ENCODE assay signal across 12 cellular contexts in genomic region chr7:44102846-44103565, GRCh38. TPM values are rescaled to one million over a fixed set of nuclear protein-coding genes. Genes with fewer than 3 reads are reported as not detected.
DNase-seq lines count a peak whose midpoint lies in the region; ATAC-seq and TF ChIP-seq lines count a peak whose summit lies in the region.
"Had no signal": no experiment of that assay in that cellular context is flagged by ENCODE, and none has a peak within 500 bp of the region (broad histone marks: within the 10 kb centered on the region; RNA-seq: fewer than 3 reads in every experiment).

No MANE protein-coding gene starts in this region.

- H3K27ac Mint-ChIP-seq in activated B cell treated with CpG ODN at 0.5 μM for 24 hours (peak overlapping the region; percentile 41), glutamatergic neuron (ENCODE audit: unreplicated experiment) (no peak overlapping the region)
- H3K27ac Mint-ChIP-seq in stimulated activated memory B cell treated with anti-CD40 and anti-IgM and Interleukin-4, amounts not matched to agents 10 μg/mL and 1 μg/mL and 100 μg/mL, for 72 hours = peak overlapping the region; percentile 53

- CTCF ChIA-PET in HEK293T (lab: Yijun Ruan, JAX) (no interaction called here), activated B cell treated with CpG ODN at 0.5 μM for 24 hours (lab: Charles Lee) (no interaction called here)

- H3K36me3 Mint-ChIP-seq in activated B cell treated with CpG ODN at 0.5 μM for 24 hours (ENCODE audit: low read depth) (peaks cover 1% of the 10 kb centered on the region), glutamatergic neuron (ENCODE audit: unreplicated experiment) (no peaks in the 10 kb centered on the region)
- no peaks in the 10 kb centered on the region for H3K36me3 Mint-ChIP-seq in stimulated activated memory B cell treated with anti-CD40 and anti-IgM and Interleukin-4, amounts not matched to agents 10 μg/mL and 1 μg/mL and 100 μg/mL, for 72 hours

- peaks cover 63% of the 10 kb centered on the region for H3K4me1 Mint-ChIP-seq in activated B cell treated with CpG ODN at 0.5 μM for 24 hours
- peaks cover 10% of the 10 kb centered on the region for H3K4me1 Mint-ChIP-seq in glutamatergic neuron (ENCODE audit: low read depth, unreplicated experiment)
- H3K4me1 Mint-ChIP-seq in stimulated activated memory B cell treated with anti-CD40 and anti-IgM and Interleukin-4, amounts not matched to agents 10 μg/mL and 1 μg/mL and 100 μg/mL, for 72 hours = peaks cover 46% of the 10 kb centered on the region

- ATAC-seq in activated B cell treated with CpG ODN at 0.5 μM for 24 hours (ENCODE audit: low read depth) (no peak), HG02884 (IDR thresholded peaks at IDR 0.05; ENCODE audit: unreplicated experiment) (no peak), GM19035 (IDR thresholded peaks at IDR 0.05; ENCODE audit: unreplicated experiment) (no peak)
- no peak for ATAC-seq in stimulated activated memory B cell treated with anti-CD40 and anti-IgM and Interleukin-4, amounts not matched to agents 10 μg/mL and 1 μg/mL and 100 μg/mL, for 72 hours

- H3K9me3 Mint-ChIP-seq in activated B cell treated with CpG ODN at 0.5 μM for 24 hours (no peaks in the 10 kb centered on the region), glutamatergic neuron (ENCODE audit: unreplicated experiment) (no peaks in the 10 kb centered on the region)
- H3K9me3 Mint-ChIP-seq in stimulated activated memory B cell treated with anti-CD40 and anti-IgM and Interleukin-4, amounts not matched to agents 10 μg/mL and 1 μg/mL and 100 μg/mL, for 72 hours = no peaks in the 10 kb centered on the region

- POLR2A ChIA-PET in HEK293T (lab: Yijun Ruan, JAX) (no interaction called here), activated B cell treated with CpG ODN at 0.5 μM for 24 hours (lab: Charles Lee) (interaction anchor here (0.9 kb wide), 1 partner anchor 37 kb away, joined by 3 read pairs; no protein-coding TSS in a partner anchor)

- H3K27me3 Mint-ChIP-seq in activated B cell treated with CpG ODN at 0.5 μM for 24 hours (peaks cover 2% of the 10 kb centered on the region), glutamatergic neuron (ENCODE audit: unreplicated experiment) (peaks cover 9% of the 10 kb centered on the region)
- peaks cover 27% of the 10 kb centered on the region for H3K27me3 Mint-ChIP-seq in stimulated activated memory B cell treated with anti-CD40 and anti-IgM and Interleukin-4, amounts not matched to agents 10 μg/mL and 1 μg/mL and 100 μg/mL, for 72 hours

- H3K4me3 Mint-ChIP-seq in activated B cell treated with CpG ODN at 0.5 μM for 24 hours (peak overlapping the region; percentile 45), glutamatergic neuron (ENCODE audit: unreplicated experiment) (peak overlapping the region; percentile 73)
- peak overlapping the region; percentile 28 for H3K4me3 Mint-ChIP-seq in stimulated activated memory B cell treated with anti-CD40 and anti-IgM and Interleukin-4, amounts not matched to agents 10 μg/mL and 1 μg/mL and 100 μg/mL, for 72 hours

- DNase-seq in HEK293T (ENCODE audit: extremely low spot score) = no peak
- DNase-seq in activated B cell treated with CpG ODN at 0.5 μM for 24 hours = no peak
- DNase-seq in glutamatergic neuron = no peak
- no peak for DNase-seq in putamen (ENCODE audit: low spot score)
- DNase-seq in NCI-H1092 treated with DMSO at 0.1 percent for 48 hours (lab: John Stamatoyannopoulos, UW) = no peak
- DNase-seq: foreskin melanocyte, NCI-H510A treated with DMSO at 0.1 percent for 48 hours, T-helper 9 cell had no signal

- intact Hi-C loops in activated B cell treated with CpG ODN at 0.5 μM for 24 hours (cut with micrococcal nuclease) = no loop called here

- TF ChIP-seq CTCF in activated B cell treated with CpG ODN at 0.5 μM for 24 hours (IDR thresholded peaks at IDR 0.05) (no peak), glutamatergic neuron (IDR thresholded peaks at IDR 0.05; ENCODE audit: partially characterized antibody, unreplicated experiment) (no peak)

TF ChIP-seq in HEK293T, 16 proteins besides CTCF, POLR2A, EP300 and RAD21:
- TF ChIP-seq HDGF (IDR thresholded peaks at IDR 0.05; ENCODE audit: borderline replicate concordance) = no peak
- TF ChIP-seq FOXM1 (IDR thresholded peaks at IDR 0.05; ENCODE audit: borderline replicate concordance) = no peak
- TF ChIP-seq BHLHE40 (IDR thresholded peaks at IDR 0.05; ENCODE audit: borderline replicate concordance) = no peak
- TF ChIP-seq PKNOX1 (IDR thresholded peaks at IDR 0.05) = peak; percentile 30; the same call in 1 of the 2 replicates
- TF ChIP-seq FOXA1 (IDR thresholded peaks at IDR 0.05) = no peak
- no peak for TF ChIP-seq SP1 (IDR thresholded peaks at IDR 0.05)
TF ChIP-seq in HEK293T: peak in this region for 1.

RNA-seq across cellular contexts. Expression of gene AEBP1, which starts 1.1 kb away (rescaled TPM):
- 17.4 and 21.7 TPM in 2 replicates for total RNA-seq in activated B cell treated with CpG ODN at 0.5 μM for 24 hours
- 35.4 TPM for total RNA-seq in glutamatergic neuron (ENCODE audit: unreplicated experiment)
- total RNA-seq: LHCN-M2 had no signal

RNA-seq across cellular contexts. Expression of gene POLD2, which starts 20.3 kb away (rescaled TPM):
- total RNA-seq in activated B cell treated with CpG ODN at 0.5 μM for 24 hours = 146 and 147 TPM in 2 replicates
- 71.2 TPM for total RNA-seq in glutamatergic neuron (ENCODE audit: unreplicated experiment)

RNA-seq across cellular contexts. Expression of gene POLM, which starts 20.7 kb away (rescaled TPM):
- total RNA-seq in activated B cell treated with CpG ODN at 0.5 μM for 24 hours (53.0 and 69.7 TPM in 2 replicates), glutamatergic neuron (ENCODE audit: unreplicated experiment) (28.8 TPM)

RNA-seq across cellular contexts. Expression of gene PGAM2, which starts 37.6 kb away (rescaled TPM):
- total RNA-seq in activated B cell treated with CpG ODN at 0.5 μM for 24 hours (1.1 and 1.2 TPM in 2 replicates), glutamatergic neuron (ENCODE audit: unreplicated experiment) (13.3 TPM)
- total RNA-seq: LHCN-M2 had no signal

RNA-seq across cellular contexts. Expression of gene MYL7, which starts 38.1 kb away (rescaled TPM):
- not detected in 2 replicates for total RNA-seq in activated B cell treated with CpG ODN at 0.5 μM for 24 hours
- 7.6 TPM for total RNA-seq in glutamatergic neuron (ENCODE audit: unreplicated experiment)
- total RNA-seq: LHCN-M2 had no signal
